In the genomic region with DNA sequence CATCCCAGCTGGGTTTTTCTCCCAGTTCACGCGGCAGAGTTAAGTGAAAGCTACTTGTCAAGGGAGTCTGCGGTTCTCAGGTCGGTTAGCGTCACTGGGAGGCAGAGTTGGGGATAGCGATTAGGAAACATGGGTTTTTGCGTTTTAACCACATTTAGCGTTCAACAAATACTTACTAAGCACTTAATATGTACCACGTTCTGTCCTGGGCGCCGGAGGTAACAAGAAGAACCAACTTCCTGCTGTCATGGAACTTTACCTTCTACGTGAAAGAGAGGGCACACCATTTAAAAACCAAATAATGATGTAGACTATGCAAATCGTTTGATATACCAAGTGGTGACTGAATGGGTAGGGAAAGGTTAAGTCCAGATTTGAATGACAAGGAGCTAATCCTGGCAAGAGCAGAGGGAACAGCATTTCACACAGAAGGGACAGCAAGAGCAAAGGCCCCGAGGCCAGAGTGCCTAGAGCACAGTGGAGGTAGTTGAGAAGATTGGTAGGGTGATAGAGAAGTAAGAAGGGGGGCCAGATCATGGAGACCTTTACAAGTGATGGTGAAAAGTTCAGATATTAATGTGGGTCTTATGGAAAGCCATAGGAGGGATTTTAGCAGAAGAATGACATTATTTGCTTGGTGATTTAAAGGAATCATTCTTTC, we compare ENCODE assay signal across 8 cellular contexts. TPM values are rescaled to one million over a fixed set of nuclear protein-coding genes. Genes with fewer than 3 reads are reported as not detected.
DNase-seq lines count a peak whose midpoint lies in the region; ATAC-seq, FAIRE-seq and TF ChIP-seq lines count a peak whose summit lies in the region.

No MANE protein-coding gene starts in this region.

- no peaks in the 10 kb centered on the region for H3K9me3 ChIP-seq in SK-N-SH

- H3K4me2 ChIP-seq in SK-N-SH = peak overlapping the region; percentile 80

- H3K79me2 ChIP-seq in SK-N-SH (ENCODE audit: insufficient read depth) = peaks cover 27% of the 10 kb centered on the region

- peaks cover 30% of the 10 kb centered on the region for H3K36me3 Mint-ChIP-seq in T-helper 2 cell treated with Interferon-gamma antibody and Interleukin-4, amounts not matched to agents 5 μg/mL and 100 μg/mL, for 36 hours (ENCODE audit: low read depth)

- H3F3A ChIP-seq in SK-N-SH (replicated peaks; ENCODE audit: insufficient read depth) = peaks cover 8% of the 10 kb centered on the region

- peaks cover 14 to 15% of the 10 kb centered on the region in 2 experiments for H3K36me3 ChIP-seq in SK-N-SH (replicated peaks in 1 of 2; ENCODE audit: control insufficient read depth in 1 of 2, insufficient read depth in 2 of 2, low read length in 1 of 2)

- H3K9me3 Mint-ChIP-seq in T-helper 2 cell treated with Interferon-gamma antibody and Interleukin-4, amounts not matched to agents 5 μg/mL and 100 μg/mL, for 36 hours = no peaks in the 10 kb centered on the region

- H3K4me1 ChIP-seq in SK-N-SH (ENCODE audit: control insufficient read depth in 1 of 2, insufficient read depth in 2 of 2, low read depth in 1 of 2, low read length in 1 of 2) = peaks cover 0 to 14% of the 10 kb centered on the region in 2 experiments; a peak in 3 of 4 replicates

- no peak for TF ChIP-seq CTCF in SK-N-SH (IDR thresholded peaks at IDR 0.05)
- no peak for TF ChIP-seq CTCF in fibroblast of pulmonary artery (IDR thresholded peaks at IDR 0.05; ENCODE audit: low read length, missing control alignments)

- CTCF ChIA-PET in SK-N-SH (lab: Yijun Ruan, JAX) = interaction anchor here (1.0 to 3.2 kb wide), 10 partner anchors 13 to 222 kb away, joined by 3 to 17 read pairs (median 4); partner anchors contain the start of gene SSR1

- DNase-seq in SK-N-SH (no peak), fibroblast of pulmonary artery (ENCODE audit: low read depth) (no peak), skeletal muscle cell (ENCODE audit: low read depth) (no peak), RCC 7860 (ENCODE audit: low spot score) (no peak), DMS53 (lab: John Stamatoyannopoulos, UW) (no peak)
- DNase-seq in T-helper 2 cell treated with Interferon-gamma antibody and Interleukin-4, amounts not matched to agents 5 μg/mL and 100 μg/mL, for 36 hours (ENCODE audit: low spot score) = no peak

- no peaks in the 10 kb centered on the region for H4K20me1 ChIP-seq in SK-N-SH (ENCODE audit: insufficient read depth)

- ATAC-seq in SK-N-SH treated with all-trans-retinoic acid at 6 μM for 48 hours (no peak), HG02884 (IDR thresholded peaks at IDR 0.05; ENCODE audit: unreplicated experiment) (peak; percentile 6)

- peak overlapping the region; percentile 94 for H2AFZ ChIP-seq in SK-N-SH (ENCODE audit: low read depth)

- H3K9me2 ChIP-seq in SK-N-SH = no peaks in the 10 kb centered on the region

- H3K9ac ChIP-seq in SK-N-SH = peak overlapping the region; percentile 74

- H3K27me3 Mint-ChIP-seq in T-helper 2 cell treated with Interferon-gamma antibody and Interleukin-4, amounts not matched to agents 5 μg/mL and 100 μg/mL, for 36 hours (ENCODE audit: low read depth) = peaks cover under 1% of the 10 kb centered on the region

- 5% methylated on average over 14 of the region's 14 CpGs for WGBS in SK-N-SH (ENCODE audit: low lambda C conversion rate)

- H3K27ac ChIP-seq in SK-N-SH (ENCODE audit: low read depth in 2 of 2, low read length in 1 of 2) = peak overlapping the region; percentile 77 to 93

- H3K4me3 ChIP-seq in SK-N-SH (ENCODE audit: low read depth in 2 of 2, low read length in 1 of 2) = peak overlapping the region; percentile 82 to 90
- H3K4me3 ChIP-seq in fibroblast of pulmonary artery (replicated peaks; ENCODE audit: low read depth, low read length) = peak overlapping the region; percentile 85
- H3K4me3 ChIP-seq in skeletal muscle cell (ENCODE audit: low read depth, low read length) = peak overlapping the region; percentile 87

- POLR2A ChIA-PET in SK-N-SH (lab: Yijun Ruan, JAX) = interaction anchor here (1.0 to 2.3 kb wide), 5 partner anchors 14 to 114 kb away, joined by 3 to 11 read pairs (median 3); partner anchors contain the start of gene SSR1

- H3K4me3 Mint-ChIP-seq in T-helper 2 cell treated with Interferon-gamma antibody and Interleukin-4, amounts not matched to agents 5 μg/mL and 100 μg/mL, for 36 hours = peak overlapping the region; percentile 95

- no peaks in the 10 kb centered on the region for H3K27me3 ChIP-seq in SK-N-SH (ENCODE audit: insufficient read depth)

- no peak for TF ChIP-seq EP300 in SK-N-SH (IDR thresholded peaks at IDR 0.05; ENCODE audit: borderline replicate concordance in 1 of 2, low read depth in 1 of 2, low read length in 1 of 2)

- H3K4me1 Mint-ChIP-seq in T-helper 2 cell treated with Interferon-gamma antibody and Interleukin-4, amounts not matched to agents 5 μg/mL and 100 μg/mL, for 36 hours (ENCODE audit: low read depth) = peaks cover 34% of the 10 kb centered on the region

- TF ChIP-seq RAD21 in SK-N-SH (IDR thresholded peaks at IDR 0.05; ENCODE audit: low read length) = peak; percentile 41

- FAIRE-seq in RCC 7860 (lab: Jason Lieb, UNC) = no peak

- peak overlapping the region; percentile 94 for H3K27ac Mint-ChIP-seq in T-helper 2 cell treated with Interferon-gamma antibody and Interleukin-4, amounts not matched to agents 5 μg/mL and 100 μg/mL, for 36 hours

TF ChIP-seq in SK-N-SH, 30 proteins besides CTCF, POLR2A, EP300 and RAD21 (continues in another document):
- TF ChIP-seq TAF1 (IDR thresholded peaks at IDR 0.05; ENCODE audit: borderline replicate concordance, low read depth, low read length) (no peak), FOSL2 (IDR thresholded peaks at IDR 0.05; ENCODE audit: borderline replicate concordance, low read depth) (no peak), PBX3 (IDR thresholded peaks at IDR 0.05) (no peak), MEF2A (IDR thresholded peaks at IDR 0.05; ENCODE audit: borderline replicate concordance, low read depth) (no peak), YY1 (IDR thresholded peaks at IDR 0.05; ENCODE audit: low read depth) (no peak), JUND (IDR thresholded peaks at IDR 0.05) (no peak), USF1 (IDR thresholded peaks at IDR 0.05; ENCODE audit: borderline replicate concordance, low read depth) (no peak), RFX5 (IDR thresholded peaks at IDR 0.05; ENCODE audit: low read length) (no peak), NFIC (IDR thresholded peaks at IDR 0.05; ENCODE audit: borderline replicate concordance) (no peak), TEAD4 (IDR thresholded peaks at IDR 0.05; ENCODE audit: borderline replicate concordance, insufficient read depth) (no peak), GATA2 (CRISPR knock-in tag; IDR thresholded peaks at IDR 0.05) (no peak)

TF ChIP-seq in SK-N-SH treated with all-trans-retinoic acid at 6 μM for 48 hours, 23 proteins besides CTCF, POLR2A, EP300 and RAD21:
- TF ChIP-seq ZFP3 (CRISPR knock-in tag; IDR thresholded peaks at IDR 0.05) (no peak), ZNF8 (CRISPR knock-in tag; IDR thresholded peaks at IDR 0.05) (no peak)

RNA-seq across cellular contexts. Expression of gene RIOK1, which starts 0.7 kb away (rescaled TPM):
- polyA plus RNA-seq in SK-N-SH (2012; rRNA removed) = 16.3 and 18.7 TPM in 2 replicates
- polyA plus RNA-seq in SK-N-SH (2012; cell fraction: cytosol; rRNA removed) = 14.4 and 14.5 TPM in 2 replicates
- 30.4 and 41.5 TPM in 2 replicates for polyA plus RNA-seq in SK-N-SH (2012; cell fraction: nucleus; rRNA removed)

RNA-seq across cellular contexts. Expression of gene CAGE1, which starts 0.8 kb away (rescaled TPM):
- polyA plus RNA-seq in SK-N-SH (2012; rRNA removed) = 0.05 TPM in 1 of 2 replicates, not detected in the other
- 0.03 and 0.04 TPM in 2 replicates for polyA plus RNA-seq in SK-N-SH (2012; cell fraction: cytosol; rRNA removed)
- 0.05 and 0.07 TPM in 2 replicates for polyA plus RNA-seq in SK-N-SH (2012; cell fraction: nucleus; rRNA removed)
